1 cellular context compared by ENCODE assay signal in the genomic region with DNA sequence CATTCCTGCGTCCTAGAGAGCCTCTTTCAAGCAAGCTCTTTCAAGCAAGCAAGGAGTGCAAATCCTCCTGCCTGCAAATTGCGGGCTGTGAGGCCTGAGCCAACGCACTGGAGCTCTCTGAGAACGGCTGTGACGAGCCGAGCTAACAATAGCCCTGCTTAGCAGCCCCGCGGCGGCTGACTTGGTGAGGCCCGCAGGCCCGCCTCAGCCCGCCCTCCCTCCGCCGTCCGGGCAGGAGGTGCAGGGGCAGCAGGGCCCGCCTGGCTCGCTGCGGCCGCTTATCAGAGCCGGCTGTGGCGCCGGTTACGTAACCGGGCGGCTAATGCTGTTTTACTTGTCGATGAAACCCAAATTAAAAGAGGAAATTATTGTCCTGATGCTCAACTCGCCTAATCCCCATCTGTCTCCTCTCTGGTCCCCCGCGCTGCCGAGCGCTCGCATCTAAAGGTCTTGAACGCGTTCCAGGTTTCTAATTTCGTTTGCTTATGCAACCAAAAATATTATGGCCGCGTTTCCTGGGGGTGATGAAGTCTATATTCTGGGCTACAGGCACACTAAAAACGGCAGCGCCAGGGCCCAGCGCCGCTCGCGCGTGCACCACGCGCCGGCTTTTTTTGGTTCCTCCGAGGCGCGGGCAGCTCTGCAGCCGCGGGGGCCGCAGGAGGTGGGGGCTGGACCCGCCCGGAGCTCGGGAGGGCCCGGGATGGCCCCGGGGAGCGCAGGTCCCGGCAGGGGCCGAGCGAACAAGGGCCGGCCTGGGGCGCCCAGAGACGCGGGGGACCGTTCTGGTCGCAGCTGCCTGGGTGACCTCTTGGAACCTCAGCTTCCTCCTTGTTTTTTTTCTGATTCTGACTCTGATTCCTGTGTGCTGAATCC.
A peak's percentile ranks its signal among the peaks of the same experiment; 100 is the strongest.
TF ChIP-seq lines count a peak whose summit lies in the region.

No MANE protein-coding gene starts in this region.

TF ChIP-seq in HEK293, 187 proteins besides CTCF, POLR2A, EP300 and RAD21 (continued from another document and continues in another):
- no peak for TF ChIP-seq PBX3 (CRISPR knock-in tag; IDR thresholded peaks at IDR 0.05)
- no peak; the same call in 1 of the 2 replicates for TF ChIP-seq ZBTB48 (tag by site-specific recombination; IDR thresholded peaks at IDR 0.05)
- no peak for TF ChIP-seq ZSCAN4 (tag by site-specific recombination; IDR thresholded peaks at IDR 0.05)
- 0 out of 2 replicates have a peak, but pooled peaks have one; percentile 12 for TF ChIP-seq ZBTB11 (tag by site-specific recombination; conservative IDR thresholded peaks at IDR 0.05; ENCODE audit: low read depth)
- TF ChIP-seq, protein P1, sequence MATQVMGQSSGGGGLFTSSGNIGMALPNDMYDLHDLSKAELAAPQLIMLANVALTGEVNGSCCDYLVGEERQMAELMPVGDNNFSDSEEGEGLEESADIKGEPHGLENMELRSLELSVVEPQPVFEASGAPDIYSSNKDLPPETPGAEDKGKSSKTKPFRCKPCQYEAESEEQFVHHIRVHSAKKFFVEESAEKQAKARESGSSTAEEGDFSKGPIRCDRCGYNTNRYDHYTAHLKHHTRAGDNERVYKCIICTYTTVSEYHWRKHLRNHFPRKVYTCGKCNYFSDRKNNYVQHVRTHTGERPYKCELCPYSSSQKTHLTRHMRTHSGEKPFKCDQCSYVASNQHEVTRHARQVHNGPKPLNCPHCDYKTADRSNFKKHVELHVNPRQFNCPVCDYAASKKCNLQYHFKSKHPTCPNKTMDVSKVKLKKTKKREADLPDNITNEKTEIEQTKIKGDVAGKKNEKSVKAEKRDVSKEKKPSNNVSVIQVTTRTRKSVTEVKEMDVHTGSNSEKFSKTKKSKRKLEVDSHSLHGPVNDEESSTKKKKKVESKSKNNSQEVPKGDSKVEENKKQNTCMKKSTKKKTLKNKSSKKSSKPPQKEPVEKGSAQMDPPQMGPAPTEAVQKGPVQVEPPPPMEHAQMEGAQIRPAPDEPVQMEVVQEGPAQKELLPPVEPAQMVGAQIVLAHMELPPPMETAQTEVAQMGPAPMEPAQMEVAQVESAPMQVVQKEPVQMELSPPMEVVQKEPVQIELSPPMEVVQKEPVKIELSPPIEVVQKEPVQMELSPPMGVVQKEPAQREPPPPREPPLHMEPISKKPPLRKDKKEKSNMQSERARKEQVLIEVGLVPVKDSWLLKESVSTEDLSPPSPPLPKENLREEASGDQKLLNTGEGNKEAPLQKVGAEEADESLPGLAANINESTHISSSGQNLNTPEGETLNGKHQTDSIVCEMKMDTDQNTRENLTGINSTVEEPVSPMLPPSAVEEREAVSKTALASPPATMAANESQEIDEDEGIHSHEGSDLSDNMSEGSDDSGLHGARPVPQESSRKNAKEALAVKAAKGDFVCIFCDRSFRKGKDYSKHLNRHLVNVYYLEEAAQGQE (tag by site-specific recombination; IDR thresholded peaks at IDR 0.05), result no peak
- 0 out of 2 replicates have a peak, but pooled peaks have one; percentile 52 for TF ChIP-seq ZNF701 (tag by site-specific recombination; IDR thresholded peaks at IDR 0.05)
- no peak for TF ChIP-seq HOXC10 (CRISPR knock-in tag; IDR thresholded peaks at IDR 0.05)
- TF ChIP-seq ZNF843 (tag by site-specific recombination; IDR thresholded peaks at IDR 0.05), result no peak
- TF ChIP-seq FEZF1 (tag by site-specific recombination; IDR thresholded peaks at IDR 0.05), result peak; percentile 87
- TF ChIP-seq PRDM2 (tag by site-specific recombination; IDR thresholded peaks at IDR 0.05; ENCODE audit: borderline replicate concordance), result no peak
- TF ChIP-seq GLI4 (tag by site-specific recombination; IDR thresholded peaks at IDR 0.05), result no peak
- no peak for TF ChIP-seq ZNF398 (tag by site-specific recombination; IDR thresholded peaks at IDR 0.05)
- no peak for TF ChIP-seq MEIS1 (CRISPR knock-in tag; IDR thresholded peaks at IDR 0.05; ENCODE audit: borderline replicate concordance)
- no peak for TF ChIP-seq ZNF558 (tag by site-specific recombination; IDR thresholded peaks at IDR 0.05)
- TF ChIP-seq ZNF776 (tag by site-specific recombination; IDR thresholded peaks at IDR 0.05; ENCODE audit: borderline replicate concordance), result no peak
- TF ChIP-seq SCRT1 (tag by site-specific recombination; IDR thresholded peaks at IDR 0.05; ENCODE audit: borderline replicate concordance), result no peak
- no peak for TF ChIP-seq ZNF184 (tag by site-specific recombination; IDR thresholded peaks at IDR 0.05)
- peak; percentile 51; the same call in 1 of the 2 replicates for TF ChIP-seq TCF7L2 (IDR thresholded peaks at IDR 0.05; ENCODE audit: borderline replicate concordance, low read depth, low read length)
- TF ChIP-seq ZNF510 (tag by site-specific recombination; IDR thresholded peaks at IDR 0.05; ENCODE audit: insufficient replicate concordance), result no peak
- TF ChIP-seq IKZF3 (tag by site-specific recombination; IDR thresholded peaks at IDR 0.05), result no peak
- TF ChIP-seq ZBTB26 (tag by site-specific recombination; optimal IDR thresholded peaks at IDR 0.05), result peak; percentile 71
- TF ChIP-seq INSM2 (tag by site-specific recombination; IDR thresholded peaks at IDR 0.05), result no peak
